In genomic region chr11:73384871-73385692, GRCh38 we compare ENCODE assay signal across 1 cellular context.
TF ChIP-seq lines count a peak whose summit lies in the region.

No MANE protein-coding gene starts in this region.

TF ChIP-seq in GM23338, 12 proteins besides CTCF, POLR2A, EP300 and RAD21 (continued from another document):
- TF ChIP-seq ETS1 (IDR thresholded peaks at IDR 0.05) (no peak), JUNB (IDR thresholded peaks at IDR 0.05; ENCODE audit: unreplicated experiment) (no peak), STAT1 (IDR thresholded peaks at IDR 0.05; ENCODE audit: unreplicated experiment) (no peak), ZNF114 (CRISPR knock-in tag; IDR thresholded peaks at IDR 0.05) (no peak), EZH2 (IDR thresholded peaks at IDR 0.05; ENCODE audit: low read depth, unreplicated experiment) (no peak), CREB1 (CRISPR knock-in tag; IDR thresholded peaks at IDR 0.05; ENCODE audit: low read depth) (no peak)
- TF ChIP-seq, protein P1, sequence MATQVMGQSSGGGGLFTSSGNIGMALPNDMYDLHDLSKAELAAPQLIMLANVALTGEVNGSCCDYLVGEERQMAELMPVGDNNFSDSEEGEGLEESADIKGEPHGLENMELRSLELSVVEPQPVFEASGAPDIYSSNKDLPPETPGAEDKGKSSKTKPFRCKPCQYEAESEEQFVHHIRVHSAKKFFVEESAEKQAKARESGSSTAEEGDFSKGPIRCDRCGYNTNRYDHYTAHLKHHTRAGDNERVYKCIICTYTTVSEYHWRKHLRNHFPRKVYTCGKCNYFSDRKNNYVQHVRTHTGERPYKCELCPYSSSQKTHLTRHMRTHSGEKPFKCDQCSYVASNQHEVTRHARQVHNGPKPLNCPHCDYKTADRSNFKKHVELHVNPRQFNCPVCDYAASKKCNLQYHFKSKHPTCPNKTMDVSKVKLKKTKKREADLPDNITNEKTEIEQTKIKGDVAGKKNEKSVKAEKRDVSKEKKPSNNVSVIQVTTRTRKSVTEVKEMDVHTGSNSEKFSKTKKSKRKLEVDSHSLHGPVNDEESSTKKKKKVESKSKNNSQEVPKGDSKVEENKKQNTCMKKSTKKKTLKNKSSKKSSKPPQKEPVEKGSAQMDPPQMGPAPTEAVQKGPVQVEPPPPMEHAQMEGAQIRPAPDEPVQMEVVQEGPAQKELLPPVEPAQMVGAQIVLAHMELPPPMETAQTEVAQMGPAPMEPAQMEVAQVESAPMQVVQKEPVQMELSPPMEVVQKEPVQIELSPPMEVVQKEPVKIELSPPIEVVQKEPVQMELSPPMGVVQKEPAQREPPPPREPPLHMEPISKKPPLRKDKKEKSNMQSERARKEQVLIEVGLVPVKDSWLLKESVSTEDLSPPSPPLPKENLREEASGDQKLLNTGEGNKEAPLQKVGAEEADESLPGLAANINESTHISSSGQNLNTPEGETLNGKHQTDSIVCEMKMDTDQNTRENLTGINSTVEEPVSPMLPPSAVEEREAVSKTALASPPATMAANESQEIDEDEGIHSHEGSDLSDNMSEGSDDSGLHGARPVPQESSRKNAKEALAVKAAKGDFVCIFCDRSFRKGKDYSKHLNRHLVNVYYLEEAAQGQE (IDR thresholded peaks at IDR 0.05; ENCODE audit: unreplicated experiment): no peak
- TF ChIP-seq, protein P2, sequence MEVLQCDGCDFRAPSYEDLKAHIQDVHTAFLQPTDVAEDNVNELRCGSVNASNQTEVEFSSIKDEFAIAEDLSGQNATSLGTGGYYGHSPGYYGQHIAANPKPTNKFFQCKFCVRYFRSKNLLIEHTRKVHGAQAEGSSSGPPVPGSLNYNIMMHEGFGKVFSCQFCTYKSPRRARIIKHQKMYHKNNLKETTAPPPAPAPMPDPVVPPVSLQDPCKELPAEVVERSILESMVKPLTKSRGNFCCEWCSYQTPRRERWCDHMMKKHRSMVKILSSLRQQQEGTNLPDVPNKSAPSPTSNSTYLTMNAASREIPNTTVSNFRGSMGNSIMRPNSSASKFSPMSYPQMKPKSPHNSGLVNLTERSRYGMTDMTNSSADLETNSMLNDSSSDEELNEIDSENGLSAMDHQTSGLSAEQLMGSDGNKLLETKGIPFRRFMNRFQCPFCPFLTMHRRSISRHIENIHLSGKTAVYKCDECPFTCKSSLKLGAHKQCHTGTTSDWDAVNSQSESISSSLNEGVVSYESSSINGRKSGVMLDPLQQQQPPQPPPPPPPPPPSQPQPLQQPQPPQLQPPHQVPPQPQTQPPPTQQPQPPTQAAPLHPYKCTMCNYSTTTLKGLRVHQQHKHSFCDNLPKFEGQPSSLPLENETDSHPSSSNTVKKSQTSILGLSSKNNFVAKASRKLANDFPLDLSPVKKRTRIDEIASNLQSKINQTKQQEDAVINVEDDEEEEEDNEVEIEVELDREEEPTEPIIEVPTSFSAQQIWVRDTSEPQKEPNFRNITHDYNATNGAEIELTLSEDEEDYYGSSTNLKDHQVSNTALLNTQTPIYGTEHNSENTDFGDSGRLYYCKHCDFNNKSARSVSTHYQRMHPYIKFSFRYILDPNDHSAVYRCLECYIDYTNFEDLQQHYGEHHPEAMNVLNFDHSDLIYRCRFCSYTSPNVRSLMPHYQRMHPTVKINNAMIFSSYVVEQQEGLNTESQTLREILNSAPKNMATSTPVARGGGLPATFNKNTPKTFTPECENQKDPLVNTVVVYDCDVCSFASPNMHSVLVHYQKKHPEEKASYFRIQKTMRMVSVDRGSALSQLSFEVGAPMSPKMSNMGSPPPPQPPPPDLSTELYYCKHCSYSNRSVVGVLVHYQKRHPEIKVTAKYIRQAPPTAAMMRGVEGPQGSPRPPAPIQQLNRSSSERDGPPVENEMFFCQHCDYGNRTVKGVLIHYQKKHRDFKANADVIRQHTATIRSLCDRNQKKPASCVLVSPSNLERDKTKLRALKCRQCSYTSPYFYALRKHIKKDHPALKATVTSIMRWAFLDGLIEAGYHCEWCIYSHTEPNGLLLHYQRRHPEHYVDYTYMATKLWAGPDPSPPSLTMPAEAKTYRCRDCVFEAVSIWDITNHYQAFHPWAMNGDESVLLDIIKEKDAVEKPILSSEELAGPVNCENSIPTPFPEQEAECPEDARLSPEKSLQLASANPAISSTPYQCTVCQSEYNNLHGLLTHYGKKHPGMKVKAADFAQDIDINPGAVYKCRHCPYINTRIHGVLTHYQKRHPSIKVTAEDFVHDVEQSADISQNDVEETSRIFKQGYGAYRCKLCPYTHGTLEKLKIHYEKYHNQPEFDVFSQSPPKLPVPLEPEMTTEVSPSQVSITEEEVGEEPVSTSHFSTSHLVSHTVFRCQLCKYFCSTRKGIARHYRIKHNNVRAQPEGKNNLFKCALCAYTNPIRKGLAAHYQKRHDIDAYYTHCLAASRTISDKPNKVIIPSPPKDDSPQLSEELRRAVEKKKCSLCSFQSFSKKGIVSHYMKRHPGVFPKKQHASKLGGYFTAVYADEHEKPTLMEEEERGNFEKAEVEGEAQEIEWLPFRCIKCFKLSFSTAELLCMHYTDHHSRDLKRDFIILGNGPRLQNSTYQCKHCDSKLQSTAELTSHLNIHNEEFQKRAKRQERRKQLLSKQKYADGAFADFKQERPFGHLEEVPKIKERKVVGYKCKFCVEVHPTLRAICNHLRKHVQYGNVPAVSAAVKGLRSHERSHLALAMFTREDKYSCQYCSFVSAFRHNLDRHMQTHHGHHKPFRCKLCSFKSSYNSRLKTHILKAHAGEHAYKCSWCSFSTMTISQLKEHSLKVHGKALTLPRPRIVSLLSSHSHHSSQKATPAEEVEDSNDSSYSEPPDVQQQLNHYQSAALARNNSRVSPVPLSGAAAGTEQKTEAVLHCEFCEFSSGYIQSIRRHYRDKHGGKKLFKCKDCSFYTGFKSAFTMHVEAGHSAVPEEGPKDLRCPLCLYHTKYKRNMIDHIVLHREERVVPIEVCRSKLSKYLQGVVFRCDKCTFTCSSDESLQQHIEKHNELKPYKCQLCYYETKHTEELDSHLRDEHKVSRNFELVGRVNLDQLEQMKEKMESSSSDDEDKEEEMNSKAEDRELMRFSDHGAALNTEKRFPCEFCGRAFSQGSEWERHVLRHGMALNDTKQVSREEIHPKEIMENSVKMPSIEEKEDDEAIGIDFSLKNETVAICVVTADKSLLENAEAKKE (CRISPR knock-in tag; IDR thresholded peaks at IDR 0.05): no peak
